11 cellular contexts compared by ENCODE assay signal in the genomic region with DNA sequence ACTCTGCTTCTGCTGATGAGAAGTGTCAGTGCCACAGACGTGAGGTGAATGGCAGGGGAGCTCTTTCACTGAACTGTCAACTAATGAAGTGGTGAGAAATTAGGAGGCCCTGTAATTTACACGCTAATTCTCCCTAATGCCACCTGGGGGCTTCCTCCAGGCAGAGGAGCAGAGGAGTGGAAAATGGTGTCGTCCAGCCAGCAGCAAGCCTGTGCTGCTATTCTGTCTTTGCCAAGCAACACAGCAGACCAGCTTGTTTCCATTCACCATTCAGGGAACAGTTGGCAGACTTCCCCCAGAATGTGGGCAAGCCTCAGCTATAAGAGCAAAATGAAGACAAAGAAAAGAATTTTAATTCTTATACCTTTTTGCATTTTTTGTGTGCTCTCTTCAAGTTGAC.
DNase-seq lines count a peak whose midpoint lies in the region; ATAC-seq and TF ChIP-seq lines count a peak whose summit lies in the region.
"Had no signal": no experiment of that assay in that cellular context is flagged by ENCODE, and none has a peak within 500 bp of the region (broad histone marks: within the 10 kb centered on the region; RNA-seq: fewer than 3 reads in every experiment).

No MANE protein-coding gene starts in this region.

- CTCF ChIA-PET in activated naive CD4-positive, alpha-beta T cell treated with anti-CD3 and anti-CD28 coated beads for 36 hours (lab: Charles Lee), result interaction anchor here (1.0 kb wide), 1 partner anchor 14 kb away, joined by 4 read pairs; no protein-coding TSS in a partner anchor

- peak; percentile 46 for TF ChIP-seq EP300 in neural cell (conservative IDR thresholded peaks at IDR 0.05; ENCODE audit: poor library complexity, severe bottlenecking)
- TF ChIP-seq EP300 in tibial nerve (IDR thresholded peaks at IDR 0.05), result no peak

- 6 to 12% methylated on average over 2 to 3 of the region's 3 CpGs for WGBS in endodermal cell (ENCODE audit: insufficient coverage in 1 of 2, insufficient read length in 1 of 2), 2 experiments
- 17 to 27% methylated on average over 3 of the region's 3 CpGs for WGBS in tibial nerve, 2 donors

- H4K20me1 ChIP-seq in GM23338 (replicated peaks; ENCODE audit: insufficient read depth) (peaks cover 7% of the 10 kb centered on the region; the same call in 1 of the 2 replicates), neural cell (ENCODE audit: insufficient read depth) (no peaks in the 10 kb centered on the region)

- H3K4me3 ChIP-seq in GM23338 (no peak overlapping the region), endodermal cell (ENCODE audit: low read length) (no peak overlapping the region), neural cell (ENCODE audit: low read length) (peak overlapping the region; percentile 17), tibial nerve (no peak overlapping the region)

- no peak overlapping the region for H2AFZ ChIP-seq in GM23338
- H2AFZ ChIP-seq in neural cell (ENCODE audit: low read depth, low read length), result no peak overlapping the region

- peaks cover 10% of the 10 kb centered on the region for H3K9me3 Mint-ChIP-seq in GM23338
- H3K9me3 Mint-ChIP-seq in endodermal cell, result peaks cover 2% of the 10 kb centered on the region
- H3K9me3 Mint-ChIP-seq in T-helper 2 cell treated with Interferon-gamma antibody and Interleukin-4, amounts not matched to agents 5 μg/mL and 100 μg/mL, for 36 hours, result peaks cover 6% of the 10 kb centered on the region
- H3K9me3 Mint-ChIP-seq in activated naive CD4-positive, alpha-beta T cell treated with anti-CD3 and anti-CD28 coated beads for 36 hours, result peaks cover 6% of the 10 kb centered on the region

- no peak for TF ChIP-seq RAD21 in neural cell (conservative IDR thresholded peaks at IDR 0.05)

- H3K4me2 ChIP-seq in GM23338 (no peak overlapping the region), neural cell (ENCODE audit: low read length) (no peak overlapping the region)

- peak; percentile 74 for ATAC-seq in GM23338
- ATAC-seq: effector memory CD8-positive, alpha-beta T cell had no signal

- H3K27ac ChIP-seq in GM23338 (ENCODE audit: low read depth) (no peak overlapping the region), endodermal cell (ENCODE audit: low read depth, low read length) (no peak overlapping the region), neural cell (ENCODE audit: low read length) (no peak overlapping the region), tibial nerve (peak overlapping the region in 1 of 4 donors; percentile 14)

- H3K27me3 Mint-ChIP-seq in GM23338 (ENCODE audit: insufficient read depth, low read depth, poor library complexity), result peaks cover 22% of the 10 kb centered on the region
- H3K27me3 Mint-ChIP-seq in endodermal cell (ENCODE audit: insufficient read depth), result peaks cover 61% of the 10 kb centered on the region
- H3K27me3 Mint-ChIP-seq in T-helper 2 cell treated with Interferon-gamma antibody and Interleukin-4, amounts not matched to agents 5 μg/mL and 100 μg/mL, for 36 hours (ENCODE audit: low read depth), result peaks cover 3% of the 10 kb centered on the region
- no peaks in the 10 kb centered on the region for H3K27me3 Mint-ChIP-seq in activated naive CD4-positive, alpha-beta T cell treated with anti-CD3 and anti-CD28 coated beads for 36 hours (ENCODE audit: low read depth)
- H3K27me3 Mint-ChIP-seq: effector memory CD8-positive, alpha-beta T cell had no signal

- H3K9me2 ChIP-seq in GM23338 (ENCODE audit: insufficient read depth) (no peaks in the 10 kb centered on the region), neural cell (ENCODE audit: insufficient read depth, low read length) (no peaks in the 10 kb centered on the region)

- H3K27me3 ChIP-seq in GM23338 (ENCODE audit: insufficient read depth) (peaks cover 35% of the 10 kb centered on the region), endodermal cell (ENCODE audit: control insufficient read depth, insufficient read depth, low read length, poor library complexity, severe bottlenecking) (peaks cover 12% of the 10 kb centered on the region), neural cell (ENCODE audit: insufficient read depth, low read depth, low read length) (no peaks in the 10 kb centered on the region), tibial nerve (no peaks in the 10 kb centered on the region)

- H3K79me2 ChIP-seq in GM23338 (replicated peaks; ENCODE audit: insufficient read depth) (no peaks in the 10 kb centered on the region), neural cell (replicated peaks; ENCODE audit: insufficient read depth, low read length) (no peaks in the 10 kb centered on the region)

- peaks cover 6% of the 10 kb centered on the region; the same call in 2 of the 3 replicates for H3K36me3 Mint-ChIP-seq in GM23338 (ENCODE audit: low read depth)
- no peaks in the 10 kb centered on the region for H3K36me3 Mint-ChIP-seq in endodermal cell (ENCODE audit: low read depth)
- no peaks in the 10 kb centered on the region for H3K36me3 Mint-ChIP-seq in T-helper 2 cell treated with Interferon-gamma antibody and Interleukin-4, amounts not matched to agents 5 μg/mL and 100 μg/mL, for 36 hours (ENCODE audit: low read depth)
- H3K36me3 Mint-ChIP-seq in activated naive CD4-positive, alpha-beta T cell treated with anti-CD3 and anti-CD28 coated beads for 36 hours (ENCODE audit: low read depth), result no peaks in the 10 kb centered on the region

- intact Hi-C loops in activated naive CD4-positive, alpha-beta T cell treated with anti-CD3 and anti-CD28 coated beads for 36 hours (cut with micrococcal nuclease), result no loop called here

- peak; percentile 45 for DNase-seq in GM23338 (ENCODE audit: low spot score)
- peak; percentile 57 for DNase-seq in NCI-H748 (lab: John Stamatoyannopoulos, UW; ENCODE audit: unreplicated experiment)
- DNase-seq in endodermal cell, result peak; percentile 63
- DNase-seq in NCI-H526 treated with DMSO at 0.1 percent for 48 hours (lab: John Stamatoyannopoulos, UW), result no peak
- DNase-seq in T-helper 2 cell treated with Interferon-gamma antibody and Interleukin-4, amounts not matched to agents 5 μg/mL and 100 μg/mL, for 36 hours (ENCODE audit: low spot score), result no peak
- DNase-seq in activated naive CD4-positive, alpha-beta T cell treated with anti-CD3 and anti-CD28 coated beads for 36 hours, result no peak
- DNase-seq in tibial nerve (ENCODE audit: low spot score in 2 of 2), result no peak
- DNase-seq: DND-41; effector memory CD8-positive, alpha-beta T cell had no signal

- H3K4me1 ChIP-seq in GM23338 (ENCODE audit: insufficient read depth) (no peaks in the 10 kb centered on the region), endodermal cell (ENCODE audit: control insufficient read depth, insufficient read depth, low read length) (no peaks in the 10 kb centered on the region), tibial nerve (peaks cover 0 to 26% (median 0%) of the 10 kb centered on the region in 4 donors)

- H3K9me3 ChIP-seq in endodermal cell (ENCODE audit: control insufficient read depth, low read length) (peaks cover 5% of the 10 kb centered on the region), neural cell (ENCODE audit: low read length) (no peaks in the 10 kb centered on the region), tibial nerve (no peaks in the 10 kb centered on the region)

- H3F3A ChIP-seq in GM23338 (replicated peaks; ENCODE audit: low read depth), result no peaks in the 10 kb centered on the region
- H3F3A ChIP-seq in neural cell (ENCODE audit: insufficient read depth, low read length, poor library complexity, severe bottlenecking), result no peaks in the 10 kb centered on the region

- no peak overlapping the region for H3K27ac Mint-ChIP-seq in GM23338
- H3K27ac Mint-ChIP-seq in endodermal cell, result no peak overlapping the region
- H3K27ac Mint-ChIP-seq in T-helper 2 cell treated with Interferon-gamma antibody and Interleukin-4, amounts not matched to agents 5 μg/mL and 100 μg/mL, for 36 hours, result no peak overlapping the region
- H3K27ac Mint-ChIP-seq in activated naive CD4-positive, alpha-beta T cell treated with anti-CD3 and anti-CD28 coated beads for 36 hours, result no peak overlapping the region
- H3K27ac Mint-ChIP-seq: activated T-helper 1 cell treated with anti-CD3 and anti-CD28 coated beads, Interleukin-12 subunit alpha, Interleukin-12 subunit beta, Interleukin-2, Interleukin-4 antibody, amounts not matched to agents 30 ng/mL and 10 ng/mL and 1 ng/mL, durations not matched to agents 14 hours and 24 hours and 36 hours; effector memory CD8-positive, alpha-beta T cell had no signal

- no peak overlapping the region for H3K9ac ChIP-seq in endodermal cell (ENCODE audit: extremely low read depth, low read length, poor library complexity, severe bottlenecking)
- H3K9ac ChIP-seq in neural cell (ENCODE audit: low read length), result no peak overlapping the region

- no peak for TF ChIP-seq POLR2A in tibial nerve (IDR thresholded peaks at IDR 0.05)

- H3K4me1 Mint-ChIP-seq in GM23338 (no peaks in the 10 kb centered on the region; the same call in 2 of the 3 replicates), endodermal cell (no peaks in the 10 kb centered on the region)
- no peaks in the 10 kb centered on the region for H3K4me1 Mint-ChIP-seq in T-helper 2 cell treated with Interferon-gamma antibody and Interleukin-4, amounts not matched to agents 5 μg/mL and 100 μg/mL, for 36 hours (ENCODE audit: low read depth)
- H3K4me1 Mint-ChIP-seq in activated naive CD4-positive, alpha-beta T cell treated with anti-CD3 and anti-CD28 coated beads for 36 hours (ENCODE audit: low read depth), result peaks cover 4% of the 10 kb centered on the region

- peak; percentile 21 to 38; a peak in 3 of 4 replicates for TF ChIP-seq CTCF in GM23338 (conservative IDR thresholded peaks at IDR 0.05; ENCODE audit: low read depth in 2 of 2)
- peak; percentile 53 for TF ChIP-seq CTCF in endodermal cell (conservative IDR thresholded peaks at IDR 0.05)
- TF ChIP-seq CTCF in neural cell (IDR thresholded peaks at IDR 0.05; ENCODE audit: poor library complexity, severe bottlenecking), result no peak
- no peak for TF ChIP-seq CTCF in tibial nerve (IDR thresholded peaks at IDR 0.05)

- H3K36me3 ChIP-seq in GM23338 (ENCODE audit: insufficient read depth), result no peaks in the 10 kb centered on the region
- H3K36me3 ChIP-seq in endodermal cell (ENCODE audit: control insufficient read depth, insufficient read depth, low read length), result no peaks in the 10 kb centered on the region
- no peaks in the 10 kb centered on the region for H3K36me3 ChIP-seq in neural cell (ENCODE audit: insufficient read depth, low read length)
- no peaks in the 10 kb centered on the region for H3K36me3 ChIP-seq in tibial nerve

- H3K4me3 Mint-ChIP-seq in GM23338 (no peak overlapping the region), endodermal cell (no peak overlapping the region)
- H3K4me3 Mint-ChIP-seq in T-helper 2 cell treated with Interferon-gamma antibody and Interleukin-4, amounts not matched to agents 5 μg/mL and 100 μg/mL, for 36 hours, result no peak overlapping the region
- H3K4me3 Mint-ChIP-seq in activated naive CD4-positive, alpha-beta T cell treated with anti-CD3 and anti-CD28 coated beads for 36 hours, result no peak overlapping the region
- H3K4me3 Mint-ChIP-seq: activated T-helper 1 cell treated with anti-CD3 and anti-CD28 coated beads, Interleukin-12 subunit alpha, Interleukin-12 subunit beta, Interleukin-2, Interleukin-4 antibody, amounts not matched to agents 30 ng/mL and 10 ng/mL and 1 ng/mL, durations not matched to agents 14 hours and 24 hours and 36 hours; effector memory CD8-positive, alpha-beta T cell had no signal

TF ChIP-seq in neural cell, 6 proteins besides CTCF, POLR2A, EP300 and RAD21 (continues in another document):
- TF ChIP-seq POLR2AphosphoS5 (IDR thresholded peaks at IDR 0.05) (no peak), SMC3 (conservative IDR thresholded peaks at IDR 0.05; ENCODE audit: poor library complexity) (no peak)

Comparison
In these comparisons a context has a peak if more than half of its experiments do, and no peak if none do; other contexts are left out.
1. DNase-seq: peak in GM23338 (single experiment), NCI-H748 (single experiment) and endodermal cell (single experiment); none in NCI-H526 treated with DMSO at 0.1 percent for 48 hours (single experiment), T-helper 2 cell treated with Interferon-gamma antibody and Interleukin-4, amounts not matched to agents 5 μg/mL and 100 μg/mL, for 36 hours (single experiment), activated naive CD4-positive, alpha-beta T cell treated with anti-CD3 and anti-CD28 coated beads for 36 hours (single experiment) and tibial nerve (0 of 2).
2. CTCF ChIP-seq: peak in GM23338 (2 of 2) and endodermal cell (single experiment); none in neural cell (single experiment) and tibial nerve (0 of 5).